ENCODE assay signal across 12 cellular contexts in the genomic region with DNA sequence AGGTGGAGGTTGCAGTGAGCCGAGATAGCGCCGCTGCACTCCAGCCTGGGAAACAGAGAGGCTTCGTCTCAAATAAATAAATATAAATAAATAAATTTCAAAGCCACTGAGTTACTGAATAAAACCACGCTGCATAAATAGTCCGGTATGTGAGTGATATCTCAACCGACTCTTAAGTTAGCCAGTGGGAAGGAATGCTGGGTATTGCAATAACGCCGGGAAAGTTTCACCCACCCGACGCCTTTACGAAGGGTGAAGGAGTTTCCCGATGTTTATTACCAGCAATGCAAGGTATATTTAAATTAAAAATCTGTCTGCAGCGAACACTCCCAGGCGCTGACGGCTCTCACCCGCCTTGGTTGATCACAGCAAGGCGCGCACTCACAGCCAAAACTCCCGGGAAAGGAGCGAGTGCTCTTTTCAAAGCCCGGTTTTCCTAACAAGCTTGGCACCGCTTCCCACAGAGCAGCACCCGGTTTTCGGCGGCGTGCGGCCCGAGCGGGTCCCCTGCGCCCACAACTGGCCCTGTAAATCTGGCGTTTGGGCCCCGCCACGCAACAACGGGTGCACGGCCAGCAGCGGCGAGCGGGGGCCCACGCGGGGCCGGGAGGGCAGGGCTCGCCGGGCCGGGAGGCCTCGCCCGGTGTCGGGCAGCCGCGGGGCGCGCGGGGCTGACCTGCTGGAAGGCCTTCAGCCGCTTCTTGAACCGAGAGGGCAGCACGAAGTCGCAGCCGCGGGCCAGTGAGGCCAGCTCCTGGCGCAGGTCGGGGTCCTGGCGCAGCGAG. TPM values are rescaled to one million over a fixed set of nuclear protein-coding genes. Genes with fewer than 3 reads are reported as not detected.
DNase-seq lines count a peak whose midpoint lies in the region; ATAC-seq and TF ChIP-seq lines count a peak whose summit lies in the region.
"Had no signal": no experiment of that assay in that cellular context is flagged by ENCODE, and none has a peak within 500 bp of the region (broad histone marks: within the 10 kb centered on the region; RNA-seq: fewer than 3 reads in every experiment).

No MANE protein-coding gene starts in this region.

- H3K4me1 ChIP-seq in HUES48 (ENCODE audit: control insufficient read depth, insufficient read depth, low read length) (peaks cover 18% of the 10 kb centered on the region), ectodermal cell (ENCODE audit: control insufficient read depth, insufficient read depth, low read length) (peaks cover 18% of the 10 kb centered on the region), PC-3 (ENCODE audit: insufficient read depth, low read length) (0 out of 2 replicates have a peak, but pooled peaks cover 3% of the 10 kb centered on the region)

- H3K9me3 ChIP-seq in AG04450 (ENCODE audit: control insufficient read depth, insufficient read depth, low read length) (no peaks in the 10 kb centered on the region; the same call in 1 of the 2 replicates), HUES48 (ENCODE audit: control insufficient read depth, insufficient read depth, low read length) (no peaks in the 10 kb centered on the region), ectodermal cell (ENCODE audit: control insufficient read depth, low read length) (no peaks in the 10 kb centered on the region), PC-3 (ENCODE audit: low read length) (no peaks in the 10 kb centered on the region)
- H3K9me3 ChIP-seq: MG63 had no signal

- peaks cover 28 to 33% (median 32%) of the 10 kb centered on the region in 3 donors for H3K4me1 Mint-ChIP-seq in naive B cell

- WGBS in ectodermal cell, 2 experiments = 8 to 11% methylated on average over 59 to 62 of the region's 63 CpGs

- H3K27ac ChIP-seq in AG04450 (ENCODE audit: low read depth, low read length) (no peak overlapping the region), HUES48 (ENCODE audit: low read depth, low read length) (no peak overlapping the region), ectodermal cell (ENCODE audit: insufficient read depth, low read depth, low read length, poor library complexity, severe bottlenecking) (no peak overlapping the region), PC-3 (ENCODE audit: low read length) (no peak overlapping the region)

- H3K9ac ChIP-seq in HUES48 (ENCODE audit: low read depth, low read length) (peak overlapping the region; percentile 56; the same call in 1 of the 2 replicates), PC-3 (ENCODE audit: low read length) (no peak overlapping the region)

- no peak overlapping the region for H2AFZ ChIP-seq in PC-3 (ENCODE audit: low read length)

- H3K4me2 ChIP-seq in PC-3 (ENCODE audit: low read length) = no peak overlapping the region

- intact Hi-C loops in PC-3 (cut with micrococcal nuclease) = no loop called here

- peak overlapping the region; percentile 20 to 78 (median 62) for H3K4me3 Mint-ChIP-seq in naive B cell

- H3K27me3 ChIP-seq in AG04450 (ENCODE audit: control insufficient read depth, insufficient read depth, low read length) (peaks cover 12% of the 10 kb centered on the region), HUES48 (ENCODE audit: control insufficient read depth, insufficient read depth, low read length) (peaks cover 23% of the 10 kb centered on the region), ectodermal cell (ENCODE audit: control insufficient read depth, insufficient read depth, low read length, poor library complexity, severe bottlenecking) (peaks cover 43% of the 10 kb centered on the region), PC-3 (ENCODE audit: low read length) (no peaks in the 10 kb centered on the region)
- H3K27me3 ChIP-seq: MG63 had no signal

- TF ChIP-seq CTCF in AG04450 (IDR thresholded peaks at IDR 0.05; ENCODE audit: low read depth, low read length) (no peak), PC-3 (conservative IDR thresholded peaks at IDR 0.05; ENCODE audit: low read depth, low read length) (no peak)

- no peak overlapping the region for H3K27ac Mint-ChIP-seq in naive B cell

- POLR2A ChIA-PET in AG04450 (lab: Yijun Ruan, JAX) (no interaction called here), PC-3 (lab: Charles Lee; ENCODE audit: unreplicated experiment) (no interaction called here)

- no peaks in the 10 kb centered on the region for H3K9me2 ChIP-seq in PC-3 (replicated peaks; ENCODE audit: low read length)

- no TSS peak for BruUV-seq in PC-3 (replicated peaks; lab: Mats Ljungman, UMichigan)

- H3K36me3 ChIP-seq in HUES48 (ENCODE audit: control insufficient read depth, insufficient read depth, low read length) (no peaks in the 10 kb centered on the region), ectodermal cell (ENCODE audit: control insufficient read depth, insufficient read depth, low read length) (no peaks in the 10 kb centered on the region), PC-3 (ENCODE audit: low read depth, low read length) (no peaks in the 10 kb centered on the region)
- H3K36me3 ChIP-seq: MG63 had no signal

- peaks cover 21 to 47% (median 32%) of the 10 kb centered on the region in 3 donors for H3K27me3 Mint-ChIP-seq in naive B cell

- H4K20me1 ChIP-seq in PC-3 (ENCODE audit: low read length) = 0 out of 2 replicates have a peak, but pooled peaks cover 2% of the 10 kb centered on the region

- no peaks in the 10 kb centered on the region for H3F3A ChIP-seq in PC-3 (ENCODE audit: low read length, unreplicated experiment)

- peaks cover 0 to 1% (median 0%) of the 10 kb centered on the region in 7 donors for H3K9me3 Mint-ChIP-seq in naive B cell

- H3K79me2 ChIP-seq in PC-3 (ENCODE audit: low read length) = no peaks in the 10 kb centered on the region

- no peak for ATAC-seq in naive B cell (ENCODE audit: low read depth in 2 of 2)
- ATAC-seq in GM18873 (IDR thresholded peaks at IDR 0.05; ENCODE audit: low FRiP score, unreplicated experiment) = no peak
- ATAC-seq in GM21381 (IDR thresholded peaks at IDR 0.05; ENCODE audit: unreplicated experiment) = no peak
- ATAC-seq in PC-3 = no peak
- ATAC-seq: HCT116 had no signal

- H3K4me3 ChIP-seq in AG04450 (ENCODE audit: low read depth, low read length) (peak overlapping the region; percentile 50), HUES48 (ENCODE audit: low read depth, low read length) (peak overlapping the region; percentile 79), ectodermal cell (ENCODE audit: insufficient read depth, low read depth, low read length) (peak overlapping the region; percentile 53), PC-3 (ENCODE audit: low read length) (no peak overlapping the region)

- H3K36me3 Mint-ChIP-seq in naive B cell = peaks cover 0 to 5% of the 10 kb centered on the region in 2 donors

- peak; percentile 15 for DNase-seq in AG04450 (ENCODE audit: low read depth, low spot score)
- no peak for DNase-seq in naive B cell
- no peak for DNase-seq in PC-3
- no peak for DNase-seq in AG20443 (ENCODE audit: low spot score)
- DNase-seq: effector CD4-positive, alpha-beta T cell; GF-D8 had no signal

- CTCF ChIA-PET in AG04450 (lab: Charles Lee) (no interaction called here), PC-3 (lab: Charles Lee) (no interaction called here)

RNA-seq across cellular contexts. Expression of a gene that starts 13.7 kb away (rescaled TPM):
- 4.8 and 5.5 TPM in 2 replicates for polyA plus RNA-seq in AG04450 (2011; rRNA removed)
- polyA minus RNA-seq in AG04450 (2011; rRNA and poly(A)+ RNA removed) = 10.0 and 14.6 TPM in 2 replicates
- 64.4 TPM for polyA plus RNA-seq in ectodermal cell (2013, experiment 1 of 4)
- polyA plus RNA-seq in ectodermal cell (2013, experiment 2 of 4) = 55.3 TPM
- polyA plus RNA-seq in ectodermal cell (2013, experiment 3 of 4) = 69.1 TPM
- polyA plus RNA-seq in ectodermal cell (2013, experiment 4 of 4) = 77.5 TPM
- polyA plus RNA-seq in naive B cell (ENCODE audit: low read depth in 6 of 6) = 10 to 100 TPM in 4 of 6 donors, 1 to 10 TPM in 2; 8.3 to 17.4 (median 12.4) TPM
- total RNA-seq in PC-3 (2014; rRNA removed) = 35.2 and 35.4 TPM in 2 replicates

RNA-seq across cellular contexts. Expression of a gene that starts 54.5 kb away (rescaled TPM):
- 15.5 and 20.4 TPM in 2 replicates for polyA plus RNA-seq in AG04450 (2011; rRNA removed)
- polyA minus RNA-seq in AG04450 (2011; rRNA and poly(A)+ RNA removed) = 6.5 and 9.2 TPM in 2 replicates
- 62.0 TPM for polyA plus RNA-seq in ectodermal cell (2013, experiment 1 of 4)
- 55.6 TPM for polyA plus RNA-seq in ectodermal cell (2013, experiment 2 of 4)
- polyA plus RNA-seq in ectodermal cell (2013, experiment 3 of 4) = 46.2 TPM
- polyA plus RNA-seq in ectodermal cell (2013, experiment 4 of 4) = 42.8 TPM
- 10 to 100 TPM; 37.7 to 54.0 (median 41.6) TPM for polyA plus RNA-seq in naive B cell (ENCODE audit: low read depth in 6 of 6)
- total RNA-seq in PC-3 (2014; rRNA removed) = 38.8 and 49.0 TPM in 2 replicates
